9 cellular contexts compared by ENCODE assay signal in the genomic region with DNA sequence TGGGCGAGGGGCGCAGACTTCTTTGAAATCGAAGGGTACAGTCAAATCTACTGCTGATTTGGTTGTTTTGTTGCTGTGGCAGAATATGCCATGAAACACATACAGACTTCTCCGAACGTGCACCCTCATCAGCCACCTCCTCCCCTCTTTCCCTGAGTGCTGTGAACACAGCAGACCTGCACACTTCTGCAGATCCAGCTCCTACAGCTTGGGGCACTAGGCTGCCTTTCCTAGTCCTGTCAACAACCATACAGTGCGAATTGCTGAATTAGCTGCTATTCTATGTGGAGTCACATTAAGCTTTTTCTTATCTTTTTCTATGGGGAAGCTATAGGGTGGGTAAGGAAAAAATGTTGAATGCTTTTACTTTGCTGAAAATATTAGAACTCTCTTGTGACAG. TPM values are rescaled to one million over a fixed set of nuclear protein-coding genes. Genes with fewer than 3 reads are reported as not detected.
DNase-seq lines count a peak whose midpoint lies in the region; ATAC-seq, FAIRE-seq and TF ChIP-seq lines count a peak whose summit lies in the region.
"Had no signal": no experiment of that assay in that cellular context is flagged by ENCODE, and none has a peak within 500 bp of the region (broad histone marks: within the 10 kb centered on the region; RNA-seq: fewer than 3 reads in every experiment).

No MANE protein-coding gene starts in this region.

- no peak overlapping the region for H2BK120ac ChIP-seq in mesenchymal stem cell (ENCODE audit: low read depth, low read length)

- H2AFZ ChIP-seq in mesenchymal stem cell (ENCODE audit: low read depth, low read length): no peak overlapping the region

- no peak overlapping the region for H4K91ac ChIP-seq in mesenchymal stem cell (ENCODE audit: low read length)

- H2BK15ac ChIP-seq in mesenchymal stem cell (ENCODE audit: low read depth, poor library complexity, severe bottlenecking): no peak overlapping the region

- H3K4me1 ChIP-seq in mesenchymal stem cell (ENCODE audit: control insufficient read depth, insufficient read depth, low read depth, low read length): peaks cover under 1% of the 10 kb centered on the region

- H2AK5ac ChIP-seq in mesenchymal stem cell (ENCODE audit: low read length, severe bottlenecking): no peak overlapping the region

- no peak for ATAC-seq in HG03025 (IDR thresholded peaks at IDR 0.05; ENCODE audit: low FRiP score, unreplicated experiment)
- ATAC-seq in GM21723 (IDR thresholded peaks at IDR 0.05; ENCODE audit: unreplicated experiment): no peak
- no peak for ATAC-seq in HG03175 (IDR thresholded peaks at IDR 0.05; ENCODE audit: unreplicated experiment)
- ATAC-seq in HG02884 (IDR thresholded peaks at IDR 0.05; ENCODE audit: unreplicated experiment): no peak

- CTCF ChIA-PET in BJ (lab: Yijun Ruan, JAX): interaction anchor here (1.0 to 1.4 kb wide), 3 partner anchors 14 to 140 kb away, joined by 3 to 6 read pairs (median 4); no protein-coding TSS in a partner anchor

- POLR2A ChIA-PET in BJ (lab: Charles Lee): no interaction called here

- no peak overlapping the region for H3K18ac ChIP-seq in mesenchymal stem cell (ENCODE audit: low read depth in 1 of 2, low read length in 2 of 2)

- FAIRE-seq in bronchial epithelial cell (lab: Jason Lieb, UNC): no peak
- FAIRE-seq: colon had no signal

- TF ChIP-seq CTCF in BJ (IDR thresholded peaks at IDR 0.05; ENCODE audit: insufficient read depth, low read depth, low read length) (peak; percentile 37), bronchial epithelial cell (IDR thresholded peaks at IDR 0.05; ENCODE audit: insufficient read depth, low read length, severe bottlenecking) (peak; percentile 60)

- H3K36me3 ChIP-seq in BJ (ENCODE audit: control insufficient read depth, insufficient read depth, low read length) (peaks cover 8% of the 10 kb centered on the region), bronchial epithelial cell (ENCODE audit: control insufficient read depth, insufficient read depth, low read length) (peaks cover 10% of the 10 kb centered on the region), mesenchymal stem cell (ENCODE audit: control insufficient read depth in 1 of 2, insufficient read depth in 2 of 2, low read depth in 1 of 2, low read length in 2 of 2) (peaks cover 15 to 84% of the 10 kb centered on the region in 2 experiments)

- no peak overlapping the region for H4K8ac ChIP-seq in mesenchymal stem cell (ENCODE audit: low read length)

- no peak overlapping the region for H3K27ac ChIP-seq in mesenchymal stem cell (ENCODE audit: low read length, poor library complexity, severe bottlenecking)

- H3K79me1 ChIP-seq in mesenchymal stem cell (replicated peaks; ENCODE audit: low read length, poor library complexity, severe bottlenecking): peaks cover 14% of the 10 kb centered on the region

- peak overlapping the region; percentile 71 for H3K9ac ChIP-seq in mesenchymal stem cell (ENCODE audit: low read length)

- no peak overlapping the region for H3K4ac ChIP-seq in mesenchymal stem cell (ENCODE audit: low read depth in 1 of 2, low read length in 2 of 2)

- H2BK12ac ChIP-seq in mesenchymal stem cell (ENCODE audit: low read length in 2 of 2): no peak overlapping the region

- no peak overlapping the region for H3K4me2 ChIP-seq in mesenchymal stem cell (ENCODE audit: low read length, poor library complexity, severe bottlenecking)

- H3K27me3 ChIP-seq in BJ (ENCODE audit: control insufficient read depth, insufficient read depth, low read length): no peaks in the 10 kb centered on the region
- no peaks in the 10 kb centered on the region for H3K27me3 ChIP-seq in bronchial epithelial cell (ENCODE audit: control insufficient read depth, insufficient read depth, low read length)
- no peaks in the 10 kb centered on the region for H3K27me3 ChIP-seq in mesenchymal stem cell (ENCODE audit: control insufficient read depth in 1 of 2, insufficient read depth in 1 of 2, low read length in 2 of 2)

- WGBS in mesenchymal stem cell: 79% methylated on average over 3 of the region's 6 CpGs

- DNase-seq in BJ (ENCODE audit: low read depth) (no peak), HuH-7 (ENCODE audit: low spot score) (peak; percentile 43), bronchial epithelial cell (ENCODE audit: low read depth) (peak; percentile 55), mesenchymal stem cell (peak; percentile 31)

- H2BK5ac ChIP-seq in mesenchymal stem cell (ENCODE audit: low read depth, low read length, poor library complexity, severe bottlenecking): no peak overlapping the region

- H3K4me3 ChIP-seq in BJ (ENCODE audit: low read depth, low read length) (no peak overlapping the region), bronchial epithelial cell (ENCODE audit: low read depth, low read length) (no peak overlapping the region), mesenchymal stem cell (ENCODE audit: insufficient read depth in 1 of 2, low read depth in 1 of 2, low read length in 2 of 2) (no peak overlapping the region)

- H3K9me3 ChIP-seq in mesenchymal stem cell (ENCODE audit: control insufficient read depth, low read length): no peaks in the 10 kb centered on the region

- H3K14ac ChIP-seq in mesenchymal stem cell (ENCODE audit: low read length in 2 of 2): no peak overlapping the region

- H3K23ac ChIP-seq in mesenchymal stem cell (ENCODE audit: low read length in 2 of 2): no peak overlapping the region

RNA-seq across cellular contexts. Expression of a gene that starts 57.5 kb away (rescaled TPM):
- 0.01 and 0.02 TPM in 2 replicates for polyA plus RNA-seq in BJ (2011; rRNA removed)
- 0.05 TPM in 2 replicates for polyA minus RNA-seq in BJ (2011; rRNA and poly(A)+ RNA removed)
- total RNA-seq in bronchial epithelial cell: 594 and 626 TPM in 2 replicates
- polyA plus RNA-seq in mesenchymal stem cell (2013, experiment 1 of 2): 0.01 TPM
- polyA plus RNA-seq in mesenchymal stem cell (2013, experiment 2 of 2): not detected
